In genomic region chr14:68403794-68404522, GRCh38 we compare ENCODE assay signal across 13 cellular contexts.
A peak's percentile ranks its signal among the peaks of the same experiment; 100 is the strongest.
DNase-seq lines count a peak whose midpoint lies in the region; ATAC-seq and TF ChIP-seq lines count a peak whose summit lies in the region.
"Had no signal": no experiment of that assay in that cellular context is flagged by ENCODE, and none has a peak within 500 bp of the region (broad histone marks: within the 10 kb centered on the region; RNA-seq: fewer than 3 reads in every experiment).

No MANE protein-coding gene starts in this region.

- H3K27ac ChIP-seq in mucosa of rectum (ENCODE audit: low read depth in 2 of 2, low read length in 2 of 2): peak overlapping the region; percentile 7 to 29
- peak overlapping the region; percentile 31 for H3K27ac ChIP-seq in upper lobe of right lung

- intact Hi-C loops in activated naive CD4-positive, alpha-beta T cell treated with anti-CD3 and anti-CD28 coated beads for 36 hours (cut with micrococcal nuclease): loop anchor here (1.0 to 10.0 kb wide), 3 partner anchors 153 to 469 kb away; no protein-coding TSS in a partner anchor
- intact Hi-C loops in upper lobe of right lung (cut with DNase I): no loop called here

- peak overlapping the region; percentile 69 for H3K27ac Mint-ChIP-seq in activated naive CD4-positive, alpha-beta T cell treated with anti-CD3 and anti-CD28 coated beads for 36 hours
- peak overlapping the region; percentile 93 for H3K27ac Mint-ChIP-seq in T-helper 17 cell
- H3K27ac Mint-ChIP-seq: GM23338 had no signal

- H3K4me1 Mint-ChIP-seq in activated naive CD4-positive, alpha-beta T cell treated with anti-CD3 and anti-CD28 coated beads for 36 hours (ENCODE audit: low read depth): peaks cover 33% of the 10 kb centered on the region
- H3K4me1 Mint-ChIP-seq in T-helper 17 cell: peaks cover 43% of the 10 kb centered on the region

- H3K4me3 Mint-ChIP-seq in activated naive CD4-positive, alpha-beta T cell treated with anti-CD3 and anti-CD28 coated beads for 36 hours: no peak overlapping the region
- H3K4me3 Mint-ChIP-seq in T-helper 17 cell: peak overlapping the region; percentile 74
- H3K4me3 Mint-ChIP-seq: GM23338 had no signal

- no peak for TF ChIP-seq CTCF in upper lobe of right lung (IDR thresholded peaks at IDR 0.05)

- H3K9me3 Mint-ChIP-seq in activated naive CD4-positive, alpha-beta T cell treated with anti-CD3 and anti-CD28 coated beads for 36 hours: no peaks in the 10 kb centered on the region
- H3K9me3 Mint-ChIP-seq: GM23338 had no signal

- H3K9me3 ChIP-seq in T-helper 17 cell (ENCODE audit: control insufficient read depth, low read length, poor library complexity, severe bottlenecking) (no peaks in the 10 kb centered on the region), mucosa of rectum (ENCODE audit: control insufficient read depth in 2 of 2, low read length in 2 of 2) (no peaks in the 10 kb centered on the region), upper lobe of right lung (no peaks in the 10 kb centered on the region)

- H3K4me3 ChIP-seq in mucosa of rectum (ENCODE audit: low read length in 2 of 2) (no peak overlapping the region), upper lobe of right lung (no peak overlapping the region)
- H3K4me3 ChIP-seq: GM23338, K562 had no signal

- CTCF ChIA-PET in activated naive CD4-positive, alpha-beta T cell treated with anti-CD3 and anti-CD28 coated beads for 36 hours (lab: Charles Lee): interaction anchor here (0.5 to 1.2 kb wide), 2 partner anchors 384 to 548 kb away, joined by 3 to 4 read pairs; no protein-coding TSS in a partner anchor

- H3K9ac ChIP-seq in mucosa of rectum (ENCODE audit: low read depth in 1 of 2, low read length in 2 of 2): no peak overlapping the region

- no peaks in the 10 kb centered on the region for H3K36me3 Mint-ChIP-seq in activated naive CD4-positive, alpha-beta T cell treated with anti-CD3 and anti-CD28 coated beads for 36 hours (ENCODE audit: low read depth)
- H3K36me3 Mint-ChIP-seq in T-helper 17 cell (ENCODE audit: low read depth): no peaks in the 10 kb centered on the region

- no peaks in the 10 kb centered on the region for H3K36me3 ChIP-seq in mucosa of rectum (ENCODE audit: control insufficient read depth in 2 of 2, insufficient read depth in 2 of 2, low read length in 2 of 2)
- no peaks in the 10 kb centered on the region for H3K36me3 ChIP-seq in upper lobe of right lung

- no peak for DNase-seq in activated naive CD4-positive, alpha-beta T cell treated with anti-CD3 and anti-CD28 coated beads for 36 hours
- no peak for DNase-seq in activated naive CD4-positive, alpha-beta T cell treated with anti-CD3 and anti-CD28 coated beads, Interleukin-2, amount 50 U/mL, for 16 hours
- no peak for DNase-seq in T-helper 17 cell
- no peak for DNase-seq in upper lobe of right lung
- DNase-seq in COR-L47 (lab: John Stamatoyannopoulos, UW): no peak
- DNase-seq in GF-D8 (lab: John Stamatoyannopoulos, UW): no peak
- DNase-seq: activated effector memory CD4-positive, alpha-beta T cell treated with Interleukin-2 at 50 U/mL for 16 hours; nucleus accumbens had no signal

- ATAC-seq in T-helper 17 cell: peak; percentile 59
- ATAC-seq in upper lobe of right lung: no peak
- ATAC-seq in GM19397 (IDR thresholded peaks at IDR 0.05; ENCODE audit: unreplicated experiment): no peak
- ATAC-seq: GM23338, Panc1 had no signal

- H3K27me3 ChIP-seq in mucosa of rectum (ENCODE audit: control insufficient read depth in 2 of 2, insufficient read depth in 2 of 2, low read length in 2 of 2) (no peaks in the 10 kb centered on the region), upper lobe of right lung (no peaks in the 10 kb centered on the region)

- peaks cover 14 to 17% of the 10 kb centered on the region in 2 donors for H3K4me1 ChIP-seq in mucosa of rectum (ENCODE audit: control insufficient read depth in 2 of 2, insufficient read depth in 2 of 2, low read length in 2 of 2)
- H3K4me1 ChIP-seq in upper lobe of right lung: peaks cover 45% of the 10 kb centered on the region

- H3K27me3 Mint-ChIP-seq in activated naive CD4-positive, alpha-beta T cell treated with anti-CD3 and anti-CD28 coated beads for 36 hours (ENCODE audit: low read depth): no peaks in the 10 kb centered on the region
- no peaks in the 10 kb centered on the region for H3K27me3 Mint-ChIP-seq in T-helper 17 cell
